In genomic region chr17:81100668-81101067, GRCh38 we compare ENCODE assay signal across 2 cellular contexts.
TF ChIP-seq lines count a peak whose summit lies in the region.

No MANE protein-coding gene starts in this region.

TF ChIP-seq in HCT116, 20 proteins besides CTCF, POLR2A, EP300 and RAD21 (continued from another document):
- TF ChIP-seq REST (IDR thresholded peaks at IDR 0.05; ENCODE audit: low read depth), result no peak
- TF ChIP-seq YY1 (IDR thresholded peaks at IDR 0.05; ENCODE audit: extremely low read depth, insufficient replicate concordance, low read depth, low read length), result no peak
- no peak for TF ChIP-seq ELF1 (IDR thresholded peaks at IDR 0.05; ENCODE audit: borderline replicate concordance, low read depth)
- TF ChIP-seq SIN3A (IDR thresholded peaks at IDR 0.05; ENCODE audit: low read depth), result no peak
- TF ChIP-seq ZNF274 (IDR thresholded peaks at IDR 0.05; ENCODE audit: low read depth, low read length), result no peak
- no peak for TF ChIP-seq EZH2 (IDR thresholded peaks at IDR 0.05)
- no peak for TF ChIP-seq CEBPB (IDR thresholded peaks at IDR 0.05; ENCODE audit: low read depth)
- no peak for TF ChIP-seq EGR1 (IDR thresholded peaks at IDR 0.05; ENCODE audit: low read depth)
- TF ChIP-seq ATF3 (IDR thresholded peaks at IDR 0.05), result no peak
- TF ChIP-seq EZH2phosphoT487 (IDR thresholded peaks at IDR 0.05; ENCODE audit: borderline replicate concordance), result no peak
- no peak for TF ChIP-seq POLR2AphosphoS5 (IDR thresholded peaks at IDR 0.05; ENCODE audit: low read depth, low read length)
- TF ChIP-seq FOSL1 (IDR thresholded peaks at IDR 0.05; ENCODE audit: low read depth), result no peak

TF ChIP-seq in HepG2, 621 proteins besides CTCF, POLR2A, EP300 and RAD21 (continued from another document):
- TF ChIP-seq PREB (CRISPR knock-in tag; IDR thresholded peaks at IDR 0.05) (no peak), TARDBP (CRISPR knock-in tag; IDR thresholded peaks at IDR 0.05) (no peak), AGO2 (optimal IDR thresholded peaks at IDR 0.05; ENCODE audit: low read depth, low read length) (peak; percentile 63), NFE2 (CRISPR knock-in tag; IDR thresholded peaks at IDR 0.05) (no peak), NFKB2 (CRISPR knock-in tag; IDR thresholded peaks at IDR 0.05; ENCODE audit: borderline replicate concordance) (0 out of 2 replicates have a peak, but pooled peaks have one; percentile 31), SMC3 (IDR thresholded peaks at IDR 0.05; ENCODE audit: low read length) (no peak)
- TF ChIP-seq, protein P1, sequence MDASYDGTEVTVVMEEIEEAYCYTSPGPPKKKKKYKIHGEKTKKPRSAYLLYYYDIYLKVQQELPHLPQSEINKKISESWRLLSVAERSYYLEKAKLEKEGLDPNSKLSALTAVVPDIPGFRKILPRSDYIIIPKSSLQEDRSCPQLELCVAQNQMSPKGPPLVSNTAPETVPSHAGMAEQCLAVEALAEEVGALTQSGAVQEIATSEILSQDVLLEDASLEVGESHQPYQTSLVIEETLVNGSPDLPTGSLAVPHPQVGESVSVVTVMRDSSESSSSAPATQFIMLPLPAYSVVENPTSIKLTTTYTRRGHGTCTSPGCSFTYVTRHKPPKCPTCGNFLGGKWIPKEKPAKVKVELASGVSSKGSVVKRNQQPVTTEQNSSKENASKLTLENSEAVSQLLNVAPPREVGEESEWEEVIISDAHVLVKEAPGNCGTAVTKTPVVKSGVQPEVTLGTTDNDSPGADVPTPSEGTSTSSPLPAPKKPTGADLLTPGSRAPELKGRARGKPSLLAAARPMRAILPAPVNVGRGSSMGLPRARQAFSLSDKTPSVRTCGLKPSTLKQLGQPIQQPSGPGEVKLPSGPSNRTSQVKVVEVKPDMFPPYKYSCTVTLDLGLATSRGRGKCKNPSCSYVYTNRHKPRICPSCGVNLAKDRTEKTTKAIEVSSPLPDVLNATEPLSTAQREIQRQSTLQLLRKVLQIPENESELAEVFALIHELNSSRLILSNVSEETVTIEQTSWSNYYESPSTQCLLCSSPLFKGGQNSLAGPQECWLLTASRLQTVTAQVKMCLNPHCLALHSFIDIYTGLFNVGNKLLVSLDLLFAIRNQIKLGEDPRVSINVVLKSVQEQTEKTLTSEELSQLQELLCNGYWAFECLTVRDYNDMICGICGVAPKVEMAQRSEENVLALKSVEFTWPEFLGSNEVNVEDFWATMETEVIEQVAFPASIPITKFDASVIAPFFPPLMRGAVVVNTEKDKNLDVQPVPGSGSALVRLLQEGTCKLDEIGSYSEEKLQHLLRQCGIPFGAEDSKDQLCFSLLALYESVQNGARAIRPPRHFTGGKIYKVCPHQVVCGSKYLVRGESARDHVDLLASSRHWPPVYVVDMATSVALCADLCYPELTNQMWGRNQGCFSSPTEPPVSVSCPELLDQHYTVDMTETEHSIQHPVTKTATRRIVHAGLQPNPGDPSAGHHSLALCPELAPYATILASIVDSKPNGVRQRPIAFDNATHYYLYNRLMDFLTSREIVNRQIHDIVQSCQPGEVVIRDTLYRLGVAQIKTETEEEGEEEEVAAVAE (CRISPR knock-in tag; IDR thresholded peaks at IDR 0.05; ENCODE audit: borderline replicate concordance), result no peak
